ENCODE assay signal across 31 cellular contexts in genomic region chrX:40868868-40869267, GRCh38.
"Had no signal": no experiment of that assay in that cellular context is flagged by ENCODE, and none has a peak within 500 bp of the region (broad histone marks: within the 10 kb centered on the region; RNA-seq: fewer than 3 reads in every experiment).

No MANE protein-coding gene starts in this region.

- H3K27ac Mint-ChIP-seq: natural killer cell; nephron; neural progenitor cell; progenitor cell of endocrine pancreas; stimulated activated memory B cell treated with anti-CD40 and anti-IgM and Interleukin-4, amounts not matched to agents 10 μg/mL and 1 μg/mL and 100 μg/mL, for 72 hours; stimulated activated naive CD8-positive, alpha-beta T cell treated with anti-CD3 and anti-CD28 coated beads, Interleukin-15, amount 100 ng/mL, for 72 hours; type B pancreatic cell had no signal

- H3K36me3 Mint-ChIP-seq: natural killer cell; neural progenitor cell; stimulated activated memory B cell treated with anti-CD40 and anti-IgM and Interleukin-4, amounts not matched to agents 10 μg/mL and 1 μg/mL and 100 μg/mL, for 72 hours; type B pancreatic cell had no signal

- H3K4me1 Mint-ChIP-seq: neural progenitor cell had no signal

- H3K27ac ChIP-seq: neural progenitor cell, ovary, parathyroid adenoma, psoas muscle, skin epidermis, spleen, suprapubic skin, testis, tibial artery, transverse colon, upper lobe of right lung, uterus had no signal

- H3K4me3 Mint-ChIP-seq: natural killer cell; nephron; neural progenitor cell; stimulated activated memory B cell treated with anti-CD40 and anti-IgM and Interleukin-4, amounts not matched to agents 10 μg/mL and 1 μg/mL and 100 μg/mL, for 72 hours; stimulated activated naive CD8-positive, alpha-beta T cell treated with anti-CD3 and anti-CD28 coated beads, Interleukin-15, amount 100 ng/mL, for 72 hours; type B pancreatic cell had no signal

- DNase-seq: natural killer cell; occipital lobe; ovary; posterior cingulate gyrus; psoas muscle; right cardiac atrium; spleen; stimulated activated CD4-positive, alpha-beta T cell treated with anti-CD3 and anti-CD28 coated beads, Interleukin-12 subunit alpha, Interleukin-12 subunit beta, amount 100 ng/mL, for 4 hours; stimulated activated CD4-positive, alpha-beta T cell treated with anti-CD3 and anti-CD28 coated beads, Interleukin-1b, Interleukin-23, amount 100 ng/mL, for 48 hours; stimulated activated CD4-positive, alpha-beta T cell treated with anti-CD3 and anti-CD28 coated beads, Interleukin-4, amount 100 ng/mL, for 1 hour; stimulated activated CD4-positive, alpha-beta T cell treated with anti-CD3 and anti-CD28 coated beads, Interleukin-4, amount 100 ng/mL, for 4 hours; stimulated activated CD8-positive, alpha-beta memory T cell treated with anti-CD3 and anti-CD28 coated beads, Interleukin-4, amount 100 ng/mL, for 48 hours; stimulated activated naive CD4-positive, alpha-beta T cell; stimulated activated naive CD8-positive, alpha-beta T cell treated with anti-CD3 and anti-CD28 coated beads, Interleukin-15, amount 100 ng/mL, for 72 hours; stimulated activated naive CD8-positive, alpha-beta T cell treated with anti-CD3 and anti-CD28 coated beads, Interleukin-15, Interleukin-2, amounts not matched to agents 100 U/mL and 50 U/mL, for 24 hours; substantia nigra; testis; tibial artery; transverse colon; upper lobe of right lung; uterus had no signal

- ATAC-seq: natural killer cell; psoas muscle; right cardiac atrium; sciatic nerve; stimulated activated memory B cell treated with anti-CD40 and anti-IgM and Interleukin-4, amounts not matched to agents 10 μg/mL and 1 μg/mL and 100 μg/mL, for 72 hours; stimulated activated naive CD8-positive, alpha-beta T cell treated with anti-CD3 and anti-CD28 coated beads, Interleukin-15, amount 100 ng/mL, for 72 hours; stimulated activated naive CD8-positive, alpha-beta T cell treated with anti-CD3 and anti-CD28 coated beads, Interleukin-15, Interleukin-2, amounts not matched to agents 100 U/mL and 50 U/mL, for 24 hours; upper lobe of right lung had no signal

- H3K9me3 Mint-ChIP-seq: natural killer cell; stimulated activated memory B cell treated with anti-CD40 and anti-IgM and Interleukin-4, amounts not matched to agents 10 μg/mL and 1 μg/mL and 100 μg/mL, for 72 hours; stimulated activated naive CD8-positive, alpha-beta T cell treated with anti-CD3 and anti-CD28 coated beads, Interleukin-15, amount 100 ng/mL, for 72 hours; type B pancreatic cell had no signal

- H3K9me3 ChIP-seq: ovary, psoas muscle, spleen, suprapubic skin, testis, tibial artery, transverse colon, upper lobe of right lung, uterus had no signal

- H3K27me3 Mint-ChIP-seq: progenitor cell of endocrine pancreas; stimulated activated memory B cell treated with anti-CD40 and anti-IgM and Interleukin-4, amounts not matched to agents 10 μg/mL and 1 μg/mL and 100 μg/mL, for 72 hours; type B pancreatic cell had no signal

- H3K4me2 ChIP-seq: neural progenitor cell, smooth muscle cell had no signal

- H3K4me1 ChIP-seq: neural progenitor cell, testis, transverse colon, upper lobe of right lung, uterus had no signal

- H3K4me3 ChIP-seq: neural progenitor cell, ovary, psoas muscle, skin epidermis, smooth muscle cell, spleen, suprapubic skin, testis, tibial artery, transverse colon, upper lobe of right lung, uterus had no signal
